In genomic region chr4:1192091-1192492, GRCh38 we compare ENCODE assay signal across 7 cellular contexts. TPM values are rescaled to one million over a fixed set of nuclear protein-coding genes. Genes with fewer than 3 reads are reported as not detected.
DNase-seq lines count a peak whose midpoint lies in the region; ATAC-seq and TF ChIP-seq lines count a peak whose summit lies in the region.

No MANE protein-coding gene starts in this region.

- peak; percentile 59 for DNase-seq in NCI-H1694 (lab: John Stamatoyannopoulos, UW)
- DNase-seq in choroid plexus epithelial cell (ENCODE audit: low read depth): peak; percentile 98
- DNase-seq in right lobe of liver: peak; percentile 86
- peak; percentile 83 for DNase-seq in transverse colon
- no peak for DNase-seq in GM20000 (ENCODE audit: low spot score)
- no peak for DNase-seq in SHP77 (lab: John Stamatoyannopoulos, UW)

- TF ChIP-seq EP300 in transverse colon (IDR thresholded peaks at IDR 0.05; ENCODE audit: low read depth): no peak

- no peaks in the 10 kb centered on the region for H3K27me3 ChIP-seq in right lobe of liver
- H3K27me3 ChIP-seq in transverse colon: no peaks in the 10 kb centered on the region

- in situ Hi-C loops in transverse colon (cut with MboI; ENCODE audit: low pct_ligation_motif_present in 1 of 4, low pct_unique_long_range_greater_than_20kb in 1 of 4, low sequenced_read_pairs in 3 of 4): no loop called here

- TF ChIP-seq POLR2A in right lobe of liver (IDR thresholded peaks at IDR 0.05): no peak
- TF ChIP-seq POLR2A in transverse colon (IDR thresholded peaks at IDR 0.05): no peak

- intact Hi-C loops in right lobe of liver (cut with DNase I) (no loop called here), transverse colon (cut with DNase I; ENCODE audit: low total_unique reads) (no loop called here)

- H3K36me3 ChIP-seq in right lobe of liver (no peaks in the 10 kb centered on the region), transverse colon (no peaks in the 10 kb centered on the region)

- no peaks in the 10 kb centered on the region for H3K9me3 ChIP-seq in right lobe of liver
- no peaks in the 10 kb centered on the region for H3K9me3 ChIP-seq in transverse colon

- ATAC-seq in right lobe of liver: peak; percentile 94 to 97 (median 95)
- ATAC-seq in HG02885 (IDR thresholded peaks at IDR 0.05; ENCODE audit: poor library complexity, unreplicated experiment): no peak

- 0% methylated on average over 1 of the region's 4 CpGs for WGBS in right lobe of liver (ENCODE audit: insufficient coverage, low coverage, low lambda C conversion rate, missing lambda C conversion rate)
- WGBS in transverse colon (ENCODE audit: low coverage in 1 of 2), 2 donors: 35% methylated on average over 4 of the region's 4 CpGs; no CpG with 5 or more reads in 1 of the 2 donors

- H3K4me3 ChIP-seq in choroid plexus epithelial cell (ENCODE audit: low read depth, low read length) (no peak overlapping the region), right lobe of liver (no peak overlapping the region), transverse colon (no peak overlapping the region)

- peak overlapping the region; percentile 69 to 76 (median 75) for H3K27ac ChIP-seq in right lobe of liver
- peak overlapping the region; percentile 81 to 91 (median 84) for H3K27ac ChIP-seq in transverse colon

- H3K4me1 ChIP-seq in right lobe of liver (peaks cover 2 to 21% (median 12%) of the 10 kb centered on the region in 4 donors), transverse colon (peaks cover 19 to 42% (median 28%) of the 10 kb centered on the region in 4 donors)

- no peak for TF ChIP-seq CTCF in choroid plexus epithelial cell (conservative IDR thresholded peaks at IDR 0.05; ENCODE audit: low read depth, low read length)
- TF ChIP-seq CTCF in right lobe of liver (IDR thresholded peaks at IDR 0.05): no peak
- no peak for TF ChIP-seq CTCF in transverse colon (IDR thresholded peaks at IDR 0.05)
- TF ChIP-seq CTCF in GM20000 (IDR thresholded peaks at IDR 0.05; ENCODE audit: extremely low read depth, missing control alignments): no peak

RNA-seq across cellular contexts. Expression of gene SPON2, which starts 19.7 kb away (rescaled TPM):
- 100 to 1,000 TPM in 3 of 6 experiments, 10 to 100 TPM in 3; 41.9 to 138 (median 99.9) TPM for total RNA-seq in right lobe of liver
- 100 to 1,000 TPM in 1 of 4 donors, 10 to 100 TPM in 3; 45.4 to 127 (median 53.1) TPM for total RNA-seq in transverse colon

RNA-seq across cellular contexts. Expression of gene CTBP1, which starts 56.8 kb away (rescaled TPM):
- total RNA-seq in right lobe of liver: 10 to 100 TPM; 74.8 to 85.5 (median 79.4) TPM
- 100 to 1,000 TPM; 183 to 457 (median 243) TPM for total RNA-seq in transverse colon

Comparison
In these comparisons a context has a peak if more than half of its experiments do, and no peak if none do; other contexts are left out.
1. DNase-seq: peak in NCI-H1694 (single experiment), choroid plexus epithelial cell (single experiment), right lobe of liver (3 of 3) and transverse colon (single experiment); none in GM20000 (single experiment) and SHP77 (0 of 2).